Comparison of ENCODE assay signal across 28 cellular contexts in genomic region chr10:15305634-15306033, GRCh38.
DNase-seq lines count a peak whose midpoint lies in the region; ATAC-seq, FAIRE-seq and TF ChIP-seq lines count a peak whose summit lies in the region.
"Had no signal": no experiment of that assay in that cellular context is flagged by ENCODE, and none has a peak within 500 bp of the region (broad histone marks: within the 10 kb centered on the region; RNA-seq: fewer than 3 reads in every experiment).

No MANE protein-coding gene starts in this region.

- no peak overlapping the region for H2BK20ac ChIP-seq in H1 (ENCODE audit: low read length)

- peaks cover 1 to 16% (median 4%) of the 10 kb centered on the region in 4 donors for H3K4me1 ChIP-seq in liver (ENCODE audit: control insufficient read depth in 4 of 4, insufficient read depth in 4 of 4, low read length in 3 of 4)
- H3K4me1 ChIP-seq in HepG2 (ENCODE audit: insufficient read depth, low read length) = peaks cover 13% of the 10 kb centered on the region
- no peaks in the 10 kb centered on the region for H3K4me1 ChIP-seq in H1 (replicated peaks in 1 of 4; ENCODE audit: control insufficient read depth in 3 of 4, insufficient read depth in 4 of 4, low read length in 3 of 4)
- H3K4me1 ChIP-seq in right lobe of liver = peaks cover 0 to 5% (median 2%) of the 10 kb centered on the region in 4 donors
- H3K4me1 ChIP-seq: BE2C had no signal

- no peaks in the 10 kb centered on the region for H3K23me2 ChIP-seq in H1 (ENCODE audit: low read depth, low read length)

- intact Hi-C loops in HepG2 (cut with micrococcal nuclease; ENCODE audit: unreplicated experiment) (no loop called here), right lobe of liver (cut with DNase I) (no loop called here), posterior cingulate gyrus (cut with DNase I) (no loop called here)

- TF ChIP-seq RAD21 in liver (IDR thresholded peaks at IDR 0.05) (no peak), HepG2 (CRISPR knock-in tag; IDR thresholded peaks at IDR 0.05) (no peak), H1 (IDR thresholded peaks at IDR 0.05 in 1 of 2, conservative IDR thresholded peaks at IDR 0.05 in 1 of 2; ENCODE audit: low read depth in 2 of 2, low read length in 2 of 2) (no peak)

- H3K79me2 ChIP-seq in HepG2 (ENCODE audit: insufficient read depth, low read length) (peaks cover 18% of the 10 kb centered on the region), H1 (ENCODE audit: control insufficient read depth in 1 of 2, insufficient read depth in 2 of 2, low read length in 2 of 2) (0 out of 4 replicates have a peak, but pooled peaks cover 0 to 3% of the 10 kb centered on the region in 2 experiments)

- H3K27me3 ChIP-seq in liver (ENCODE audit: control insufficient read depth in 4 of 4, insufficient read depth in 4 of 4, low read length in 3 of 4) (no peaks in the 10 kb centered on the region), HepG2 (ENCODE audit: control insufficient read depth in 1 of 2, insufficient read depth in 2 of 2, low read length in 2 of 2) (no peaks in the 10 kb centered on the region), H1 (replicated peaks in 1 of 4; ENCODE audit: control insufficient read depth in 3 of 4, extremely low read depth in 1 of 4, insufficient read depth in 3 of 4, low read length in 3 of 4) (no peaks in the 10 kb centered on the region), right lobe of liver (no peaks in the 10 kb centered on the region)
- H3K27me3 ChIP-seq: BE2C, BLaER1 had no signal

- H3K27ac ChIP-seq in liver (ENCODE audit: low read depth in 1 of 2, low read length in 2 of 2) (no peak overlapping the region), HepG2 (ENCODE audit: extremely low read length, insufficient read depth, low read length) (no peak overlapping the region), H1 (ENCODE audit: low read depth, low read length) (no peak overlapping the region), right lobe of liver (no peak overlapping the region)
- H3K27ac ChIP-seq: BLaER1 had no signal

- H2AFZ ChIP-seq in HepG2 (ENCODE audit: low read length) (no peak overlapping the region), H1 (ENCODE audit: low read length) (no peak overlapping the region)

- ATAC-seq in HepG2 = no peak
- peak in 3 of 4 donors; percentile 57 to 72 (median 65) for ATAC-seq in right lobe of liver
- no peak for ATAC-seq in GM19395 (IDR thresholded peaks at IDR 0.05; ENCODE audit: unreplicated experiment)
- ATAC-seq: GM12878 had no signal

- FAIRE-seq in HepG2 (lab: Jason Lieb, UNC) = no peak
- no peak for FAIRE-seq in H1 (lab: Jason Lieb, UNC)
- FAIRE-seq: A204.1, GM12878, GM12892, GM18507, GM19239 had no signal

- DNase-seq in HepG2 (ENCODE audit: low spot score) (no peak), H1 (ENCODE audit: low read depth in 1 of 2, low spot score in 2 of 2) (no peak), right lobe of liver (no peak), NCI-H524 (lab: John Stamatoyannopoulos, UW) (no peak), posterior cingulate gyrus (no peak)
- DNase-seq: 8988T; ACHN; BE2C; C1 segment of cervical spinal cord; CD4-positive, alpha-beta memory T cell; CD4-positive, CD25-positive, alpha-beta regulatory T cell; CD8-positive, alpha-beta memory T cell; COR-L47; DMS 273 treated with DMSO at 0.1 percent for 48 hours; DMS153; DMS53; DMS79; DND-41; EL; GDM1 had no signal

- POLR2A ChIA-PET in HepG2 (lab: Yijun Ruan, JAX) (no interaction called here), H1 (lab: Charles Lee; ENCODE audit: partially characterized antibody) (no interaction called here)

- H4K20me1 ChIP-seq in HepG2 (ENCODE audit: insufficient read depth, low read length) = 0 out of 2 replicates have a peak, but pooled peaks cover 4% of the 10 kb centered on the region
- H4K20me1 ChIP-seq in H1 (replicated peaks in 1 of 2; ENCODE audit: control insufficient read depth in 1 of 2, insufficient read depth in 2 of 2, low read length in 2 of 2) = peaks cover 0 to 3% of the 10 kb centered on the region in 2 experiments

- TF ChIP-seq EP300 in HepG2 (IDR thresholded peaks at IDR 0.05; ENCODE audit: low read depth in 2 of 2, low read length in 2 of 2) (no peak), HepG2 (CRISPR knock-in tag; IDR thresholded peaks at IDR 0.05; ENCODE audit: borderline replicate concordance) (no peak), H1 (IDR thresholded peaks at IDR 0.05; ENCODE audit: borderline replicate concordance in 1 of 2, low read depth in 2 of 2, low read length in 2 of 2) (no peak)

- H3K36me3 ChIP-seq in liver (ENCODE audit: control insufficient read depth in 4 of 4, insufficient read depth in 3 of 4, low read depth in 1 of 4, low read length in 3 of 4) (no peaks in the 10 kb centered on the region), HepG2 (replicated peaks in 1 of 2; ENCODE audit: control insufficient read depth in 1 of 2, insufficient read depth in 2 of 2, low read length in 2 of 2) (no peaks in the 10 kb centered on the region; a peak in 1 of 5 replicates), H1 (ENCODE audit: control insufficient read depth in 2 of 4, insufficient read depth in 4 of 4, low read length in 3 of 4) (no peaks in the 10 kb centered on the region), right lobe of liver (no peaks in the 10 kb centered on the region)
- H3K36me3 ChIP-seq: BE2C had no signal

- TF ChIP-seq POLR2A in HepG2 (IDR thresholded peaks at IDR 0.05; ENCODE audit: insufficient read depth in 1 of 2, low read depth in 2 of 2, low read length in 2 of 2) (no peak), H1 (IDR thresholded peaks at IDR 0.05; ENCODE audit: control extremely low read depth in 1 of 2, low read depth in 2 of 2, low read length in 2 of 2) (no peak), right lobe of liver (IDR thresholded peaks at IDR 0.05) (no peak)

- H3K9ac ChIP-seq in liver (ENCODE audit: low read depth in 1 of 2, low read length in 2 of 2) = no peak overlapping the region
- no peak overlapping the region for H3K9ac ChIP-seq in HepG2 (ENCODE audit: insufficient read depth, low read depth, low read length)
- H3K9ac ChIP-seq in H1 (replicated peaks in 1 of 4; ENCODE audit: extremely low read depth in 1 of 4, low read depth in 3 of 4, low read length in 3 of 4) = no peak overlapping the region
- H3K9ac ChIP-seq: BLaER1 had no signal

- in situ Hi-C loops in HepG2 (cut with HindIII; ENCODE audit: extremely low pct_ligation_motif_present, low pct_unique_long_range_greater_than_20kb) = no loop called here

- no peak overlapping the region for H3K14ac ChIP-seq in H1 (ENCODE audit: insufficient read length)

- no peak overlapping the region for H4K5ac ChIP-seq in H1 (ENCODE audit: insufficient read length, low read depth, low read length)

- H3K4me2 ChIP-seq in HepG2 (ENCODE audit: low read depth, low read length) = no peak overlapping the region
- no peak overlapping the region for H3K4me2 ChIP-seq in H1 (ENCODE audit: insufficient read depth in 1 of 2, low read depth in 2 of 2, low read length in 2 of 2)
- H3K4me2 ChIP-seq: BLaER1 had no signal

- H3K79me1 ChIP-seq in H1 (ENCODE audit: low read depth, low read length) = no peaks in the 10 kb centered on the region; the same call in 1 of the 2 replicates

- H2BK15ac ChIP-seq in H1 (ENCODE audit: low read length) = 0 out of 2 replicates have a peak overlapping the region, but pooled peaks have one; percentile 10

- no peak overlapping the region for H2AK5ac ChIP-seq in H1 (ENCODE audit: low read depth, low read length)

- no peak overlapping the region for H2BK5ac ChIP-seq in H1 (ENCODE audit: low read depth, low read length)

- H3K4ac ChIP-seq in H1 (replicated peaks; ENCODE audit: insufficient read length, low read depth, low read length) = no peak overlapping the region

- no peak overlapping the region for H3K56ac ChIP-seq in H1 (replicated peaks; ENCODE audit: insufficient read length, low read depth, low read length)

- H3K9me3 ChIP-seq in liver (ENCODE audit: control insufficient read depth in 4 of 4, low read length in 3 of 4) = no peaks in the 10 kb centered on the region
- H3K9me3 ChIP-seq in HepG2 (ENCODE audit: low read length) = no peaks in the 10 kb centered on the region
- no peaks in the 10 kb centered on the region for H3K9me3 ChIP-seq in H1 (ENCODE audit: insufficient read depth in 2 of 2, low read depth in 1 of 2, low read length in 1 of 2)
- no peaks in the 10 kb centered on the region for H3K9me3 ChIP-seq in right lobe of liver
- H3K9me3 ChIP-seq: BE2C had no signal

- no peak overlapping the region for H2BK120ac ChIP-seq in H1 (replicated peaks; ENCODE audit: low read depth, low read length)

- no peak for TF ChIP-seq CTCF in liver (IDR thresholded peaks at IDR 0.05; ENCODE audit: low read depth, low read length, missing input control)
- TF ChIP-seq CTCF in HepG2 (CRISPR knock-in tag; IDR thresholded peaks at IDR 0.05) = no peak
- no peak for TF ChIP-seq CTCF in H1 (IDR thresholded peaks at IDR 0.05; ENCODE audit: control extremely low read depth in 1 of 3, insufficient read depth in 1 of 3, low read depth in 1 of 3, low read length in 3 of 3)
- no peak for TF ChIP-seq CTCF in right lobe of liver (IDR thresholded peaks at IDR 0.05)

- CTCF ChIA-PET in HepG2 (lab: Yijun Ruan, JAX; ENCODE audit: low intra/inter-chr PET ratio, low total read pairs) = no interaction called here
- CTCF ChIA-PET in H1 (lab: Charles Lee; ENCODE audit: partially characterized antibody) = no interaction called here

- H3K18ac ChIP-seq in H1 (ENCODE audit: extremely low read depth, low read length) = no peak overlapping the region

- WGBS in liver = 42% methylated on average over 6 of the region's 6 CpGs
- 95% methylated on average over 6 of the region's 6 CpGs for WGBS in HepG2 (ENCODE audit: low lambda C conversion rate)
- 94% methylated on average over 6 of the region's 6 CpGs; no CpG with 5 or more reads in 1 of the 2 experiments for WGBS in H1 (ENCODE audit: extremely low coverage in 1 of 2, insufficient coverage in 1 of 2, insufficient read length in 1 of 2, insufficient replicate concordance in 2 of 2, low coverage in 1 of 2, low lambda C conversion rate in 2 of 2, missing lambda C conversion rate in 1 of 2), 2 experiments
- 40% methylated on average over 1 of the region's 6 CpGs for WGBS in right lobe of liver (ENCODE audit: insufficient coverage, low coverage, low lambda C conversion rate, missing lambda C conversion rate)

- H4K8ac ChIP-seq in H1 (ENCODE audit: extremely low read depth, insufficient read depth, low read length) = peak overlapping the region; percentile 83

- no peak overlapping the region for H3K23ac ChIP-seq in H1 (ENCODE audit: insufficient read length)

- H3K4me3 ChIP-seq in liver (ENCODE audit: low read depth in 1 of 3, low read length in 3 of 3) (no peak overlapping the region), HepG2 (replicated peaks in 1 of 3; ENCODE audit: insufficient read depth in 1 of 3, low read depth in 2 of 3, low read length in 3 of 3) (no peak overlapping the region), H1 (ENCODE audit: extremely low read depth in 1 of 4, insufficient read depth in 2 of 4, low read depth in 3 of 4, low read length in 4 of 4) (no peak overlapping the region), right lobe of liver (no peak overlapping the region)
- H3K4me3 ChIP-seq: BLaER1, GM12878 had no signal

- H4K91ac ChIP-seq in H1 (replicated peaks; ENCODE audit: insufficient read length, low read length) = no peak overlapping the region

- H2BK12ac ChIP-seq in H1 (ENCODE audit: low read depth, low read length) = no peak overlapping the region

- no TSS peak for BruUV-seq in HepG2 (replicated peaks; lab: Mats Ljungman, UMichigan)

TF ChIP-seq in H1, 55 proteins besides CTCF, POLR2A, EP300 and RAD21 (continues in another document):
- no peak for TF ChIP-seq GTF2F1 (IDR thresholded peaks at IDR 0.05; ENCODE audit: borderline replicate concordance, low read depth, low read length)

Comparison
In these comparisons a context has a peak if more than half of its experiments do, and no peak if none do; other contexts are left out.
1. ATAC-seq: peak in right lobe of liver (3 of 4); none in HepG2 (single experiment) and GM19395 (single experiment).